Comparison of ENCODE assay signal across 8 cellular contexts in the genomic region with DNA sequence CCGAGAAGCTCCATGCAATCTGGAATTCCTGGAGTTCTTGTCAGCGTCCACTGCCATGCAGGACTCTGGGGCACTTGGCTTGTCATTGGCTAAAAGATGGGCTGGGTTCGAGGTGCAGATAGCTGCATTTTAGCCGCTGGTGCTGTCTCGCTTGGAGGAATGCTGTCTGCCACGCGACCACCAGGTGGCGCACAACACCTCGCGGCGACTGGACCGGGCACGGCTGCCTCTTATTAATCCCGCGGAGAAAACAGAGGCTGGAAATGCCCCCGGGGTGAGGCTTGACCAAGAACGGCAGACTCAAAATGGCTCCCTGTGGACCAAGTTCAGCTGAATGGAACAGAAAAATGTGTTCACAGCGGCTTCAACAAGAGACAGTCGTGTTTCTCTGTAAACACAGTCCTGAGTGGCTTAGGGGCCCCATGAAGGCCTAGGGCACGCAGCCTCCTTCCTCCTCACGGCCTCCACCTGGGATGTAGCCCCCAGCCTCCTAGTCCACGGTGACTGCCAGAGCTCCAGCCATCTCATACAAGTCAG. TPM values are rescaled to one million over a fixed set of nuclear protein-coding genes. Genes with fewer than 3 reads are reported as not detected.
DNase-seq lines count a peak whose midpoint lies in the region; ATAC-seq, FAIRE-seq and TF ChIP-seq lines count a peak whose summit lies in the region.

No MANE protein-coding gene starts in this region.

- H3K27ac Mint-ChIP-seq in CD8-positive, alpha-beta T cell = no peak overlapping the region

- H3K27me3 Mint-ChIP-seq in CD8-positive, alpha-beta T cell (ENCODE audit: low read depth) = peaks cover 61% of the 10 kb centered on the region

- peaks cover 4% of the 10 kb centered on the region for H3K9me3 Mint-ChIP-seq in CD8-positive, alpha-beta T cell

- H3K27me3 ChIP-seq in CD8-positive, alpha-beta T cell (ENCODE audit: insufficient read depth, low read length) = no peaks in the 10 kb centered on the region

- no peak overlapping the region for H3K4me3 ChIP-seq in CD8-positive, alpha-beta T cell (ENCODE audit: low read depth, low read length)
- no peak overlapping the region for H3K4me3 ChIP-seq in LNCaP clone FGC (ENCODE audit: low read depth, low read length)

- CTCF ChIA-PET in CD8-positive, alpha-beta T cell (lab: Charles Lee) = interaction anchor here (0.7 to 3.7 kb wide), 61 partner anchors 10 to 1147 kb away, joined by 3 to 44 read pairs (median 5); partner anchors contain the start of gene NOS3

- peak; percentile 69 for ATAC-seq in CD8-positive, alpha-beta T cell
- peak; percentile 65 for ATAC-seq in GM19455 (IDR thresholded peaks at IDR 0.05; ENCODE audit: unreplicated experiment)
- ATAC-seq in SK-N-SH treated with all-trans-retinoic acid at 6 μM for 48 hours = peak; percentile 90
- ATAC-seq in Right ventricle myocardium inferior = peak; percentile 64

- FAIRE-seq in urothelium cell line (lab: Jason Lieb, UNC) = no peak

- POLR2A ChIA-PET in CD8-positive, alpha-beta T cell (lab: Charles Lee) = interaction anchor here (1.2 kb wide), 1 partner anchor 10 kb away, joined by 3 read pairs; no protein-coding TSS in a partner anchor

- no peaks in the 10 kb centered on the region for H3K36me3 ChIP-seq in CD8-positive, alpha-beta T cell (ENCODE audit: insufficient read depth, low read length)

- peak; percentile 60 to 90 (median 73) for DNase-seq in CD8-positive, alpha-beta T cell
- no peak for DNase-seq in LNCaP clone FGC (ENCODE audit: low read depth)
- DNase-seq in activated naive CD4-positive, alpha-beta T cell treated with anti-CD3 and anti-CD28 coated beads, Interleukin-2, amount 50 U/mL, for 16 hours = peak; percentile 79
- peak; percentile 88 for DNase-seq in Right ventricle myocardium inferior (ENCODE audit: missing footprints)
- DNase-seq in posterior vena cava (ENCODE audit: low spot score) = peak; percentile 93
- DNase-seq in urothelium cell line (ENCODE audit: low spot score) = peak; percentile 37

- no peak overlapping the region for H3K27ac ChIP-seq in CD8-positive, alpha-beta T cell (ENCODE audit: low read depth, low read length)

- intact Hi-C loops in CD8-positive, alpha-beta T cell (cut with DNase I, micrococcal nuclease) = loop anchor here (1.0 to 5.0 kb wide), 4 partner anchors 90 to 213 kb away; no protein-coding TSS in a partner anchor
- intact Hi-C loops in Right ventricle myocardium inferior (cut with DNase I) = loop anchor here (1.0 kb wide), 1 partner anchor 90 kb away; no protein-coding TSS in a partner anchor
- intact Hi-C loops in posterior vena cava (cut with DNase I) = loop anchor here (2.0 to 5.0 kb wide), 3 partner anchors 59 to 214 kb away; no protein-coding TSS in a partner anchor

- H3K4me1 Mint-ChIP-seq in CD8-positive, alpha-beta T cell (ENCODE audit: low read depth) = peaks cover 9% of the 10 kb centered on the region

- peaks cover 7% of the 10 kb centered on the region for H3K4me1 ChIP-seq in CD8-positive, alpha-beta T cell (ENCODE audit: insufficient read depth, low read length)

- H3K9me3 ChIP-seq in CD8-positive, alpha-beta T cell (ENCODE audit: low read length) = no peaks in the 10 kb centered on the region

- H3K4me3 Mint-ChIP-seq in CD8-positive, alpha-beta T cell = no peak overlapping the region

- TF ChIP-seq CTCF in CD8-positive, alpha-beta T cell (IDR thresholded peaks at IDR 0.05) = peak; percentile 92
- TF ChIP-seq CTCF in LNCaP clone FGC (IDR thresholded peaks at IDR 0.05; ENCODE audit: control insufficient read depth, extremely low read depth, insufficient read depth) = peak; percentile 97

- no peaks in the 10 kb centered on the region for H3K36me3 Mint-ChIP-seq in CD8-positive, alpha-beta T cell

TF ChIP-seq in SK-N-SH treated with all-trans-retinoic acid at 6 μM for 48 hours, 23 proteins besides CTCF, POLR2A, EP300 and RAD21:
- no peak for TF ChIP-seq SNAI2 (CRISPR knock-in tag; IDR thresholded peaks at IDR 0.05)
- no peak for TF ChIP-seq ESRRG (CRISPR knock-in tag; IDR thresholded peaks at IDR 0.05)
- TF ChIP-seq BACH2 (CRISPR knock-in tag; IDR thresholded peaks at IDR 0.05; ENCODE audit: borderline replicate concordance) = no peak
- TF ChIP-seq RARB (CRISPR knock-in tag; IDR thresholded peaks at IDR 0.05) = no peak
- TF ChIP-seq GLIS3 (CRISPR knock-in tag; IDR thresholded peaks at IDR 0.05) = no peak
- peak; percentile 36; the same call in 1 of the 2 replicates for TF ChIP-seq ZFP30 (CRISPR knock-in tag; IDR thresholded peaks at IDR 0.05)
- peak; percentile 80 for TF ChIP-seq ZNF70 (CRISPR knock-in tag; IDR thresholded peaks at IDR 0.05)
- no peak for TF ChIP-seq TOX (CRISPR knock-in tag; IDR thresholded peaks at IDR 0.05; ENCODE audit: borderline replicate concordance)
- peak; percentile 42; the same call in 1 of the 2 replicates for TF ChIP-seq TCF4 (CRISPR knock-in tag; IDR thresholded peaks at IDR 0.05; ENCODE audit: borderline replicate concordance)
- 0 out of 2 replicates have a peak, but pooled peaks have one; percentile 8 for TF ChIP-seq ISL1 (CRISPR knock-in tag; IDR thresholded peaks at IDR 0.05)
- peak; percentile 37; the same call in 1 of the 2 replicates for TF ChIP-seq ZFP3 (CRISPR knock-in tag; IDR thresholded peaks at IDR 0.05)

RNA-seq across cellular contexts. Expression of gene AOC1, which starts 46.2 kb away (rescaled TPM):
- not detected for total RNA-seq in CD8-positive, alpha-beta T cell
- total RNA-seq in Right ventricle myocardium inferior = 0.27 TPM
- total RNA-seq in posterior vena cava = under 1 TPM in 1 of 2 donors, not detected in 1; 0.46 TPM
